ENCODE assay signal across 8 cellular contexts in genomic region chr21:27564684-27565280, GRCh38.
DNase-seq lines count a peak whose midpoint lies in the region; ATAC-seq, FAIRE-seq and TF ChIP-seq lines count a peak whose summit lies in the region.

No MANE protein-coding gene starts in this region.

- H3K9me3 ChIP-seq in DOHH2 (ENCODE audit: control insufficient read depth, insufficient read depth, low read length) (no peaks in the 10 kb centered on the region), spleen (no peaks in the 10 kb centered on the region)

- H3K4me3 ChIP-seq in DOHH2 (ENCODE audit: low read length), result no peak overlapping the region
- H3K4me3 ChIP-seq in LNCaP clone FGC (ENCODE audit: low read depth, low read length), result no peak overlapping the region
- no peak overlapping the region for H3K4me3 ChIP-seq in spleen

- peak; percentile 40 for TF ChIP-seq CTCF in DOHH2 (IDR thresholded peaks at IDR 0.05; ENCODE audit: low read depth, low read length, poor library complexity, severe bottlenecking)
- TF ChIP-seq CTCF in LNCaP clone FGC (IDR thresholded peaks at IDR 0.05; ENCODE audit: control insufficient read depth, extremely low read depth, insufficient read depth), result peak; percentile 67
- TF ChIP-seq CTCF in VCaP (conservative IDR thresholded peaks at IDR 0.05), result peak; percentile 99
- TF ChIP-seq CTCF in spleen (IDR thresholded peaks at IDR 0.05 in 8 of 11, conservative IDR thresholded peaks at IDR 0.05 in 3 of 11), result peak in 9 of 11 experiments; percentile 11 to 60 (median 46)

- no peak for TF ChIP-seq POLR2A in spleen (IDR thresholded peaks at IDR 0.05)

- H3K9me2 ChIP-seq in DOHH2 (replicated peaks; ENCODE audit: control insufficient read depth, low read length), result no peaks in the 10 kb centered on the region

- H3K27me3 ChIP-seq in DOHH2 (ENCODE audit: control insufficient read depth, low read length) (no peaks in the 10 kb centered on the region), spleen (replicated peaks in 1 of 7) (no peaks in the 10 kb centered on the region)

- H3K79me2 ChIP-seq in DOHH2 (ENCODE audit: control insufficient read depth, low read length), result no peaks in the 10 kb centered on the region

- H3K27ac ChIP-seq in DOHH2 (ENCODE audit: low read depth, low read length), result no peak overlapping the region
- H3K27ac ChIP-seq in VCaP, result peak overlapping the region; percentile 5; the same call in 1 of the 2 replicates
- H3K27ac ChIP-seq in spleen, result no peak overlapping the region

- WGBS in spleen, 5 donors, result 48 to 75% (median 73%) methylated on average over 1 of the region's 1 CpG

- H3K36me3 ChIP-seq in DOHH2 (ENCODE audit: control insufficient read depth, low read length) (no peaks in the 10 kb centered on the region), spleen (no peaks in the 10 kb centered on the region)

- peak; percentile 61 to 70 for ATAC-seq in left cardiac atrium
- ATAC-seq in HG02852 (IDR thresholded peaks at IDR 0.05; ENCODE audit: unreplicated experiment), result no peak
- no peak for ATAC-seq in HG02870 (IDR thresholded peaks at IDR 0.05; ENCODE audit: unreplicated experiment)

- no peak for FAIRE-seq in GM19239 (lab: Jason Lieb, UNC)

- no peak for DNase-seq in LNCaP clone FGC (ENCODE audit: low read depth)
- DNase-seq in left cardiac atrium, result peak; percentile 37
- no peak for DNase-seq in spleen
- DNase-seq in GM19239 (ENCODE audit: insufficient read length, low spot score), result no peak

- H3F3A ChIP-seq in DOHH2 (ENCODE audit: control insufficient read depth, insufficient read depth), result no peaks in the 10 kb centered on the region

- H3K4me1 ChIP-seq in DOHH2 (ENCODE audit: control insufficient read depth, low read length), result no peaks in the 10 kb centered on the region
- no peaks in the 10 kb centered on the region for H3K4me1 ChIP-seq in spleen

- H4K20me1 ChIP-seq in DOHH2 (ENCODE audit: control insufficient read depth, insufficient read depth, low read depth, low read length), result no peaks in the 10 kb centered on the region

- no peak overlapping the region for H3K4me2 ChIP-seq in DOHH2 (ENCODE audit: low read length)

- intact Hi-C loops in left cardiac atrium (cut with DNase I) (loop anchor here (5.0 to 10.0 kb wide), 3 partner anchors 202 to 712 kb away; no protein-coding TSS in a partner anchor), spleen (cut with DNase I; ENCODE audit: low total_unique reads) (no loop called here)

Comparison
In these comparisons a context has a peak if more than half of its experiments do, and no peak if none do; other contexts are left out.
1. CTCF ChIP-seq: peak in every context shown above with its lines; median percentile 99 in VCaP; 67 in LNCaP clone FGC; 46 in spleen; 40 in DOHH2.
2. ATAC-seq: peak in left cardiac atrium (2 of 2); none in HG02852 (single experiment) and HG02870 (single experiment).